ENCODE assay signal across 31 cellular contexts in genomic region chr7:24932389-24932788, GRCh38. TPM values are rescaled to one million over a fixed set of nuclear protein-coding genes. Genes with fewer than 3 reads are reported as not detected.
DNase-seq lines count a peak whose midpoint lies in the region; ATAC-seq, FAIRE-seq and TF ChIP-seq lines count a peak whose summit lies in the region.
"Had no signal": no experiment of that assay in that cellular context is flagged by ENCODE, and none has a peak within 500 bp of the region (broad histone marks: within the 10 kb centered on the region; RNA-seq: fewer than 3 reads in every experiment).

No MANE protein-coding gene starts in this region.

- FAIRE-seq in K562 (lab: Jason Lieb, UNC): no peak
- FAIRE-seq: HepG2 had no signal

- H3K4me1 ChIP-seq in K562 (replicated peaks in 1 of 2; ENCODE audit: control insufficient read depth in 2 of 2, insufficient read depth in 2 of 2, low read length in 2 of 2) (peaks cover 0 to 31% of the 10 kb centered on the region in 2 experiments; a peak in 2 of 5 replicates), neural progenitor cell (peaks cover 18% of the 10 kb centered on the region)
- H3K4me1 ChIP-seq: body of pancreas, right lobe of liver, transverse colon had no signal

- H3K4me3 Mint-ChIP-seq in activated naive CD4-positive, alpha-beta T cell treated with anti-CD3 and anti-CD28 coated beads, Interleukin-2, amount 10 ng/mL, durations not matched to agents 7 days and 5 days: no peak overlapping the region
- H3K4me3 Mint-ChIP-seq in neural progenitor cell (peak overlapping the region; percentile 57), chondrocyte (ENCODE audit: unreplicated experiment) (no peak overlapping the region)
- H3K4me3 Mint-ChIP-seq: activated CD4-positive, alpha-beta memory T cell treated with anti-CD3 and anti-CD28 coated beads, Interleukin-2, amount 10 ng/mL, durations not matched to agents 7 days and 5 days; CD4-positive, alpha-beta T cell had no signal

- peaks cover 48% of the 10 kb centered on the region for H3K36me3 Mint-ChIP-seq in activated naive CD4-positive, alpha-beta T cell treated with anti-CD3 and anti-CD28 coated beads, Interleukin-2, amount 10 ng/mL, durations not matched to agents 7 days and 5 days
- H3K36me3 Mint-ChIP-seq in neural progenitor cell: peaks cover 10% of the 10 kb centered on the region
- no peaks in the 10 kb centered on the region for H3K36me3 Mint-ChIP-seq in chondrocyte (ENCODE audit: low read depth)

- POLR2A ChIA-PET in K562 (lab: Yijun Ruan, JAX): interaction anchor here (0.7 to 2.2 kb wide), 2 partner anchors 9 to 13 kb away, joined by 3 to 8 read pairs; no protein-coding TSS in a partner anchor

- H3K9me1 ChIP-seq in K562 (ENCODE audit: control insufficient read depth, insufficient read depth, low read length): no peaks in the 10 kb centered on the region

- H3K27me3 ChIP-seq in K562 (ENCODE audit: control insufficient read depth in 2 of 2, insufficient read depth in 2 of 2, low read length in 2 of 2) (no peaks in the 10 kb centered on the region), neural progenitor cell (no peaks in the 10 kb centered on the region)
- H3K27me3 ChIP-seq: body of pancreas, neutrophil, right lobe of liver, transverse colon had no signal

- peak overlapping the region; percentile 27; the same call in 1 of the 2 replicates for H3K4me2 ChIP-seq in K562 (ENCODE audit: insufficient read depth, low read length)
- H3K4me2 ChIP-seq in neural progenitor cell: peak overlapping the region; percentile 60

- no peak for DNase-seq in activated naive CD4-positive, alpha-beta T cell treated with anti-CD3 and anti-CD28 coated beads, Interleukin-2, amount 10 ng/mL, durations not matched to agents 7 days and 5 days
- DNase-seq in activated naive CD4-positive, alpha-beta T cell treated with anti-CD3 and anti-CD28 coated beads, Interleukin-2, amount 50 U/mL, for 16 hours: no peak
- DNase-seq in K562 (ENCODE audit: extremely low read depth in 1 of 4, low spot score in 3 of 4) (no peak), neural progenitor cell (ENCODE audit: low spot score) (peak; percentile 30), midbrain (lab: John Stamatoyannopoulos, UW) (no peak), chondrocyte (ENCODE audit: low spot score) (no peak), SIG-M5 (lab: John Stamatoyannopoulos, UW) (no peak), coronary artery (ENCODE audit: low spot score) (no peak)
- DNase-seq: activated CD4-positive, alpha-beta memory T cell treated with anti-CD3 and anti-CD28 coated beads, Interleukin-2, amount 10 ng/mL, durations not matched to agents 7 days and 5 days; activated CD4-positive, alpha-beta T cell treated with anti-CD3 and anti-CD28 coated beads for 1 hour; activated CD8-positive, alpha-beta memory T cell treated with anti-CD3 and anti-CD28 coated beads, Interleukin-2, amount 50 U/mL, for 4 hours; activated naive CD4-positive, alpha-beta T cell; body of pancreas; CD4-positive, alpha-beta T cell; DND-41; effector CD4-positive, alpha-beta T cell; GM23248; hippocampal formation; MV-4-11; NCI-H1436; NCI-H2081; NCI-H526; NK-92 treated with Interleukin-12 subunit alpha and Interleukin-12 subunit beta, amount 100 ng/mL, for 24 hours; right lobe of liver; stimulated activated CD8-positive, alpha-beta memory T cell treated with anti-CD3 and anti-CD28 coated beads, Interleukin-4, amount 100 ng/mL, for 48 hours; transverse colon had no signal

- H3K4me3 ChIP-seq in K562 (no peak overlapping the region), neural progenitor cell (no peak overlapping the region), coronary artery (no peak overlapping the region)
- H3K4me3 ChIP-seq: body of pancreas, GM23248, right lobe of liver, transverse colon had no signal

- H3K9me3 Mint-ChIP-seq in activated naive CD4-positive, alpha-beta T cell treated with anti-CD3 and anti-CD28 coated beads, Interleukin-2, amount 10 ng/mL, durations not matched to agents 7 days and 5 days: peaks cover 5% of the 10 kb centered on the region
- H3K9me3 Mint-ChIP-seq in neural progenitor cell (peaks cover 4% of the 10 kb centered on the region), chondrocyte (ENCODE audit: low read depth) (no peaks in the 10 kb centered on the region)

- no peak for TF ChIP-seq POLR2A in K562 (conservative IDR thresholded peaks at IDR 0.05)

- H3K79me2 ChIP-seq in K562 (ENCODE audit: control insufficient read depth, insufficient read depth, low read length) (peaks cover 89% of the 10 kb centered on the region), neural progenitor cell (ENCODE audit: low read depth) (no peaks in the 10 kb centered on the region)

- intact Hi-C loops in K562 (cut with micrococcal nuclease): loop anchor here (5.0 kb wide), 1 partner anchor 40 kb away; no protein-coding TSS in a partner anchor

- TF ChIP-seq RAD21 in K562 (CRISPR knock-in tag; conservative IDR thresholded peaks at IDR 0.05 in 1 of 2, IDR thresholded peaks at IDR 0.05 in 1 of 2): no peak

- H2AFZ ChIP-seq in K562 (ENCODE audit: low read depth, low read length): no peak overlapping the region
- no peak overlapping the region for H2AFZ ChIP-seq in neural progenitor cell (replicated peaks)
- H2AFZ ChIP-seq: GM23248 had no signal

- TF ChIP-seq CTCF in K562 (IDR thresholded peaks at IDR 0.05 in 2 of 3, conservative IDR thresholded peaks at IDR 0.05 in 1 of 3; ENCODE audit: insufficient read depth in 2 of 3, low read depth in 1 of 3, low read length in 3 of 3) (no peak), neural progenitor cell (IDR thresholded peaks at IDR 0.05) (no peak), chondrocyte (IDR thresholded peaks at IDR 0.05) (no peak), coronary artery (IDR thresholded peaks at IDR 0.05) (no peak)

- in situ Hi-C loops in K562 (cut with MboI): no loop called here

- peak; percentile 57 for ATAC-seq in K562
- ATAC-seq: body of pancreas, HepG2, Panc1, right lobe of liver had no signal

- H3K27ac Mint-ChIP-seq in activated naive CD4-positive, alpha-beta T cell treated with anti-CD3 and anti-CD28 coated beads, Interleukin-2, amount 10 ng/mL, durations not matched to agents 7 days and 5 days: peak overlapping the region; percentile 30
- H3K27ac Mint-ChIP-seq in neural progenitor cell (peak overlapping the region; percentile 95), chondrocyte (ENCODE audit: unreplicated experiment) (no peak overlapping the region)
- H3K27ac Mint-ChIP-seq: activated CD4-positive, alpha-beta memory T cell treated with anti-CD3 and anti-CD28 coated beads, Interleukin-2, amount 10 ng/mL, durations not matched to agents 7 days and 5 days; CD4-positive, alpha-beta T cell had no signal

- H3K9me3 ChIP-seq in K562 (replicated peaks; ENCODE audit: control insufficient read depth, insufficient read depth, low read depth, low read length) (no peaks in the 10 kb centered on the region), neural progenitor cell (ENCODE audit: low read depth) (no peaks in the 10 kb centered on the region)
- H3K9me3 ChIP-seq: body of pancreas, neutrophil, right lobe of liver, transverse colon had no signal

- H3K9ac ChIP-seq in K562 (ENCODE audit: insufficient read depth in 1 of 2, low read depth in 2 of 2, low read length in 2 of 2) (no peak overlapping the region; a peak in 1 of 4 replicates), neural progenitor cell (no peak overlapping the region)
- H3K9ac ChIP-seq: GM23248 had no signal

- BruUV-seq in K562 (replicated peaks; lab: Mats Ljungman, UMichigan): no TSS peak

- H4K20me1 ChIP-seq in K562 (replicated peaks; ENCODE audit: control insufficient read depth, insufficient read depth, low read length) (no peaks in the 10 kb centered on the region), neural progenitor cell (ENCODE audit: low read depth) (no peaks in the 10 kb centered on the region)

- H3K27me3 Mint-ChIP-seq in activated naive CD4-positive, alpha-beta T cell treated with anti-CD3 and anti-CD28 coated beads, Interleukin-2, amount 10 ng/mL, durations not matched to agents 7 days and 5 days: no peaks in the 10 kb centered on the region
- H3K27me3 Mint-ChIP-seq in neural progenitor cell (ENCODE audit: insufficient read depth, low read depth) (peaks cover 3% of the 10 kb centered on the region), chondrocyte (ENCODE audit: low read depth) (no peaks in the 10 kb centered on the region)
- H3K27me3 Mint-ChIP-seq: activated CD4-positive, alpha-beta memory T cell treated with anti-CD3 and anti-CD28 coated beads, Interleukin-2, amount 10 ng/mL, durations not matched to agents 7 days and 5 days; CD4-positive, alpha-beta T cell had no signal

- H3K27ac ChIP-seq in K562 (ENCODE audit: extremely low read depth, low read depth, low read length) (peak overlapping the region; percentile 15; the same call in 1 of the 3 replicates), neural progenitor cell (no peak overlapping the region), coronary artery (no peak overlapping the region)
- H3K27ac ChIP-seq: 22Rv1, body of pancreas, GM23248, HL-60, neutrophil, right lobe of liver, transverse colon had no signal

- 62% methylated on average over 3 of the region's 3 CpGs for WGBS in K562 (ENCODE audit: insufficient coverage, low coverage, missing lambda C conversion rate)

- TF ChIP-seq EP300 in K562 (IDR thresholded peaks at IDR 0.05; ENCODE audit: low read length): no peak

- peaks cover 13% of the 10 kb centered on the region for H3F3A ChIP-seq in neural progenitor cell (ENCODE audit: low read depth)

- H3K36me3 ChIP-seq in K562 (ENCODE audit: control insufficient read depth, insufficient read depth, low read length): 0 out of 3 replicates have a peak, but pooled peaks cover 2% of the 10 kb centered on the region
- H3K36me3 ChIP-seq in neural progenitor cell: no peaks in the 10 kb centered on the region
- H3K36me3 ChIP-seq: neutrophil, right lobe of liver, transverse colon had no signal

- CTCF ChIA-PET in activated naive CD4-positive, alpha-beta T cell treated with anti-CD3 and anti-CD28 coated beads, Interleukin-2, amount 10 ng/mL, durations not matched to agents 7 days and 5 days (lab: Charles Lee): no interaction called here
- CTCF ChIA-PET in K562 (lab: Yijun Ruan, JAX; ENCODE audit: low intra/inter-chr PET ratio): no interaction called here

- peaks cover 35% of the 10 kb centered on the region for H3K4me1 Mint-ChIP-seq in activated naive CD4-positive, alpha-beta T cell treated with anti-CD3 and anti-CD28 coated beads, Interleukin-2, amount 10 ng/mL, durations not matched to agents 7 days and 5 days
- H3K4me1 Mint-ChIP-seq in neural progenitor cell (peaks cover 44% of the 10 kb centered on the region), chondrocyte (ENCODE audit: low read depth) (peaks cover 15% of the 10 kb centered on the region)

RNA-seq across cellular contexts. Expression of gene OSBPL3, which starts 47.6 kb away (rescaled TPM):
- 124 and 131 TPM in 2 replicates for total RNA-seq in K562 (2011; cell fraction: chromatin; rRNA removed; ENCODE audit: low replicate concordance)
- total RNA-seq in K562 (2011; cell fraction: nucleolus; rRNA removed): 33.5 and 46.1 TPM in 2 replicates
- total RNA-seq in K562 (2011; cell fraction: nucleoplasm; rRNA removed): 48.8 and 79.4 TPM in 2 replicates
- 16.3 and 22.1 TPM in 2 replicates for total RNA-seq in K562 (2014; rRNA removed)
- 33.4 and 39.0 TPM in 2 replicates for total RNA-seq in K562 (2014; rRNA removed; fragmentation: Illumina TruSeq; extraction: Trizol)
- 25.4 and 26.5 TPM in 2 replicates for total RNA-seq in K562 (2015; rRNA removed; fragmentation: Illumina TruSeq; extraction: Trizol)
- total RNA-seq in K562 (2021): 35.0 and 37.2 TPM in 2 replicates
- polyA plus RNA-seq in K562 (2011; rRNA removed): 23.8 and 34.0 TPM in 2 replicates
- polyA plus RNA-seq in K562 (2011; cell fraction: cytosol; rRNA removed): 7.9 and 9.7 TPM in 2 replicates
- polyA plus RNA-seq in K562 (2011; cell fraction: nucleus; rRNA removed): 50.5 and 63.2 TPM in 2 replicates
- polyA plus RNA-seq in K562 (2012): 13.1 and 17.7 TPM in 2 replicates
- polyA plus RNA-seq in K562 (2014; fragmentation: Illumina TruSeq; extraction: Trizol): 24.9 and 29.9 TPM in 2 replicates
- polyA plus RNA-seq in K562 (2014; fragmentation: Nextera tagmentation; extraction: Ambion mirVana): 1 to 10 TPM; 4.8 to 6.8 TPM
- 20.3 and 21.2 TPM in 2 replicates for polyA plus RNA-seq in K562 (2014; rRNA removed)
- polyA minus RNA-seq in K562 (2011; rRNA and poly(A)+ RNA removed): 70.4 and 71.2 TPM in 2 replicates
- 20.3 and 33.0 TPM in 2 replicates for polyA minus RNA-seq in K562 (2011; cell fraction: cytosol; rRNA and poly(A)+ RNA removed)
- 46.0 and 48.3 TPM in 2 replicates for polyA minus RNA-seq in K562 (2011; cell fraction: nucleus; rRNA and poly(A)+ RNA removed)
- total RNA-seq in neural progenitor cell (ENCODE audit: low replicate concordance): 5.6 and 8.0 TPM in 2 replicates
- total RNA-seq in chondrocyte: 5.7 to 10.6 TPM (median 7.6 TPM) in 3 replicates
